In the genomic region with DNA sequence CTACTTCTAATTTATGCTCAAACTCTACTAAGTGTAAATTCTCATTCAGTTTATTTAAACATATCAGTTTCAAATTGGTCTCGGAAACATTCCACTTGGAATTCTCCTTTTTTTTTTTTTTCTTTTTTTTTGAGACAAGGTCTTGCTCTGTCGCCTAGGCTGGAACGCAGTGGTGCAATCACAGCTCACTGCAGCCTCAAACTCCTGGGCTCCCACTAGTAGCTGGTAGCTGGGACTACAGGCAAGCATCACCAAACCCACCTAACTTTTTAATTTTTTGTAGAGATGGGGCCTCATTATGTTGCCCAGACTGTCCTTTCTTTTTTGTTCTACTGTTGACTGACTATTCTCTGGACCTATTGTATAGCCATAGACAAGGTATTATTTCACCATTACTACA, we compare ENCODE assay signal across 22 cellular contexts. TPM values are rescaled to one million over a fixed set of nuclear protein-coding genes. Genes with fewer than 3 reads are reported as not detected.
DNase-seq lines count a peak whose midpoint lies in the region; ATAC-seq, FAIRE-seq and TF ChIP-seq lines count a peak whose summit lies in the region.
"Had no signal": no experiment of that assay in that cellular context is flagged by ENCODE, and none has a peak within 500 bp of the region (broad histone marks: within the 10 kb centered on the region; RNA-seq: fewer than 3 reads in every experiment).

No MANE protein-coding gene starts in this region.

- no peaks in the 10 kb centered on the region for H3F3A ChIP-seq in neural progenitor cell (ENCODE audit: low read depth)

- no peak overlapping the region for H3K4me3 Mint-ChIP-seq in astrocyte (ENCODE audit: unreplicated experiment)
- H3K4me3 Mint-ChIP-seq in neural progenitor cell: no peak overlapping the region
- H3K4me3 Mint-ChIP-seq: CD4-positive, CD25-positive, alpha-beta regulatory T cell had no signal

- H3K36me3 Mint-ChIP-seq in astrocyte (ENCODE audit: low read depth, unreplicated experiment) (peaks cover 12% of the 10 kb centered on the region), neural progenitor cell (peaks cover 28% of the 10 kb centered on the region)

- H3K9me3 ChIP-seq in HAP-1: 0 out of 2 replicates have a peak, but pooled peaks cover 2% of the 10 kb centered on the region
- no peaks in the 10 kb centered on the region for H3K9me3 ChIP-seq in astrocyte (ENCODE audit: insufficient read depth, low read depth, low read length)
- no peaks in the 10 kb centered on the region for H3K9me3 ChIP-seq in neural progenitor cell (ENCODE audit: low read depth)
- H3K9me3 ChIP-seq: BLaER1, SJSA1 had no signal

- peak; percentile 13 for FAIRE-seq in astrocyte (lab: Jason Lieb, UNC)
- FAIRE-seq in endometrium (lab: Jason Lieb, UNC): peak; percentile 18
- FAIRE-seq: A204.1 had no signal

- no peaks in the 10 kb centered on the region for H4K20me1 ChIP-seq in astrocyte (ENCODE audit: insufficient read depth, low read length)
- H4K20me1 ChIP-seq in neural progenitor cell (ENCODE audit: low read depth): peaks cover 9% of the 10 kb centered on the region
- H4K20me1 ChIP-seq: BLaER1 had no signal

- H3K79me2 ChIP-seq in astrocyte (ENCODE audit: insufficient read depth, low read length) (peaks cover 12% of the 10 kb centered on the region), neural progenitor cell (ENCODE audit: low read depth) (peaks cover 20% of the 10 kb centered on the region)

- no peak overlapping the region for H3K4me2 ChIP-seq in astrocyte (ENCODE audit: low read length)
- H3K4me2 ChIP-seq in neural progenitor cell: no peak overlapping the region
- H3K4me2 ChIP-seq: BLaER1 had no signal

- no peak overlapping the region for H3K27ac ChIP-seq in astrocyte (ENCODE audit: low read depth, low read length)
- no peak overlapping the region for H3K27ac ChIP-seq in neural progenitor cell
- H3K27ac ChIP-seq: BLaER1, SJSA1 had no signal

- H3K9ac ChIP-seq in astrocyte (ENCODE audit: low read length) (no peak overlapping the region), neural progenitor cell (no peak overlapping the region)
- H3K9ac ChIP-seq: BLaER1 had no signal

- no peaks in the 10 kb centered on the region; the same call in none of the 2 replicates for H3K36me3 ChIP-seq in HAP-1 (replicated peaks)
- H3K36me3 ChIP-seq in astrocyte (ENCODE audit: insufficient read depth, low read length): peaks cover 5% of the 10 kb centered on the region
- peaks cover 9% of the 10 kb centered on the region for H3K36me3 ChIP-seq in neural progenitor cell

- H3K27me3 Mint-ChIP-seq in astrocyte (ENCODE audit: low read depth, unreplicated experiment): no peaks in the 10 kb centered on the region
- H3K27me3 Mint-ChIP-seq in neural progenitor cell (ENCODE audit: insufficient read depth, low read depth): no peaks in the 10 kb centered on the region
- H3K27me3 Mint-ChIP-seq: CD4-positive, CD25-positive, alpha-beta regulatory T cell had no signal

- in situ Hi-C loops in HAP-1 (cut with MboI; ENCODE audit: low sequenced_read_pairs): no loop called here

- H3K4me1 Mint-ChIP-seq in astrocyte (ENCODE audit: low read depth, unreplicated experiment) (no peaks in the 10 kb centered on the region), neural progenitor cell (peaks cover 3% of the 10 kb centered on the region)

- peaks cover 7% of the 10 kb centered on the region for H3K9me3 Mint-ChIP-seq in astrocyte (ENCODE audit: unreplicated experiment)
- no peaks in the 10 kb centered on the region for H3K9me3 Mint-ChIP-seq in neural progenitor cell

- ATAC-seq in GM19397 (IDR thresholded peaks at IDR 0.05; ENCODE audit: unreplicated experiment) (no peak), HG02610 (IDR thresholded peaks at IDR 0.05; ENCODE audit: unreplicated experiment) (no peak), left colon (no peak)

- H3K27me3 ChIP-seq in HAP-1 (ENCODE audit: low read depth): no peaks in the 10 kb centered on the region
- no peaks in the 10 kb centered on the region for H3K27me3 ChIP-seq in astrocyte (ENCODE audit: insufficient read depth, low read length)
- H3K27me3 ChIP-seq in neural progenitor cell: no peaks in the 10 kb centered on the region
- H3K27me3 ChIP-seq: BLaER1, SJSA1 had no signal

- H3K27ac Mint-ChIP-seq in astrocyte (ENCODE audit: unreplicated experiment): no peak overlapping the region
- H3K27ac Mint-ChIP-seq in neural progenitor cell: no peak overlapping the region

- peak; percentile 55 to 57 for DNase-seq in HAP-1 (ENCODE audit: low spot score in 2 of 2)
- no peak for DNase-seq in astrocyte (ENCODE audit: low read depth)
- peak; percentile 5 for DNase-seq in neural progenitor cell (ENCODE audit: low spot score)
- no peak for DNase-seq in left colon
- DNase-seq: CD4-positive, CD25-positive, alpha-beta regulatory T cell; IMR-90; KG1; MM.1S; NCI-H1694; NCI-H2081; NCI-H2227 treated with DMSO at 0.1 percent for 48 hours; NCI-H526 treated with DMSO at 0.1 percent for 48 hours; Right ventricle myocardium superior; RPMI8226 had no signal

- no peak overlapping the region for H3K4me3 ChIP-seq in HAP-1
- no peak overlapping the region for H3K4me3 ChIP-seq in astrocyte (ENCODE audit: insufficient read depth, low read depth, low read length)
- no peak overlapping the region for H3K4me3 ChIP-seq in neural progenitor cell
- H3K4me3 ChIP-seq: BLaER1, SJSA1 had no signal

- TF ChIP-seq CTCF in astrocyte (IDR thresholded peaks at IDR 0.05; ENCODE audit: insufficient read depth, low read depth, low read length): no peak
- TF ChIP-seq CTCF in neural progenitor cell (IDR thresholded peaks at IDR 0.05): no peak

- peaks cover 12% of the 10 kb centered on the region for H3K4me1 ChIP-seq in HAP-1
- H3K4me1 ChIP-seq in astrocyte (ENCODE audit: insufficient read depth, low read length): no peaks in the 10 kb centered on the region
- no peaks in the 10 kb centered on the region for H3K4me1 ChIP-seq in neural progenitor cell
- H3K4me1 ChIP-seq: BLaER1, SJSA1 had no signal

- intact Hi-C loops in left colon (cut with DNase I, micrococcal nuclease): no loop called here

- H2AFZ ChIP-seq in astrocyte (ENCODE audit: low read depth, low read length): no peak overlapping the region
- no peak overlapping the region for H2AFZ ChIP-seq in neural progenitor cell (replicated peaks)

RNA-seq across cellular contexts. Expression of gene CCDC81, which starts 33.3 kb away (rescaled TPM):
- total RNA-seq in astrocyte (4.3 and 4.5 TPM in 2 replicates), neural progenitor cell (ENCODE audit: low replicate concordance) (0.77 and 1.0 TPM in 2 replicates), left colon (under 1 TPM; 0.25 to 0.37 TPM)
- total RNA-seq: H4, NCI-H460 had no signal

RNA-seq across cellular contexts. Expression of gene HIKESHI, which starts 39.3 kb away (rescaled TPM):
- total RNA-seq in astrocyte (42.3 and 42.8 TPM in 2 replicates), neural progenitor cell (ENCODE audit: low replicate concordance) (86.6 and 87.2 TPM in 2 replicates), left colon (10 to 100 TPM; 13.7 to 18.5 TPM)

Comparison
In these comparisons a context has a peak if more than half of its experiments do, and no peak if none do; other contexts are left out.
1. DNase-seq: peak in HAP-1 (2 of 2) and neural progenitor cell (single experiment); none in astrocyte (single experiment) and left colon (0 of 2).